In genomic region chrX:38099688-38100087, GRCh38 we compare ENCODE assay signal across 38 cellular contexts.
"Had no signal": no experiment of that assay in that cellular context is flagged by ENCODE, and none has a peak within 500 bp of the region (broad histone marks: within the 10 kb centered on the region; RNA-seq: fewer than 3 reads in every experiment).

No MANE protein-coding gene starts in this region.

- H3K27ac ChIP-seq: adrenal gland, ascending aorta, body of pancreas, brain microvascular endothelial cell, breast epithelium, cardiac muscle cell had no signal

- H3K36me3 Mint-ChIP-seq: activated naive CD4-positive, alpha-beta T cell treated with anti-CD3 and anti-CD28 coated beads, Interleukin-2, amount 10 ng/mL, durations not matched to agents 7 days and 5 days; activated naive CD4-positive, alpha-beta T cell treated with anti-CD3 and anti-CD28 coated beads, Interleukin-2, amount 50 U/mL, for 24 hours; activated naive CD4-positive, alpha-beta T cell treated with anti-CD3 and anti-CD28 coated beads, Interleukin-2, amount 50 U/mL, for 72 hours; activated naive CD8-positive, alpha-beta T cell; activated naive CD8-positive, alpha-beta T cell treated with anti-CD3 and anti-CD28 coated beads for 36 hours; activated naive CD8-positive, alpha-beta T cell treated with anti-CD3 and anti-CD28 coated beads, Interleukin-2, amount 10 ng/mL, durations not matched to agents 7 days and 5 days; brain had no signal

- H3K4me3 Mint-ChIP-seq: activated naive CD4-positive, alpha-beta T cell treated with anti-CD3 and anti-CD28 coated beads for 36 hours; activated naive CD4-positive, alpha-beta T cell treated with anti-CD3 and anti-CD28 coated beads, Interleukin-2, amount 10 ng/mL, durations not matched to agents 7 days and 5 days; activated naive CD4-positive, alpha-beta T cell treated with anti-CD3 and anti-CD28 coated beads, Interleukin-2, amount 50 U/mL, for 24 hours; activated naive CD8-positive, alpha-beta T cell; activated naive CD8-positive, alpha-beta T cell treated with anti-CD3 and anti-CD28 coated beads for 36 hours; activated naive CD8-positive, alpha-beta T cell treated with anti-CD3 and anti-CD28 coated beads, Interleukin-2, amount 10 ng/mL, durations not matched to agents 7 days and 5 days; activated naive CD8-positive, alpha-beta T cell treated with anti-CD3 and anti-CD28 coated beads, Interleukin-2, amount 50 U/mL, for 24 hours; activated T-cell treated with anti-CD3 and anti-CD28 coated beads, Interleukin-2, amount 50 U/mL, for 24 hours; activated T-cell treated with anti-CD3 and anti-CD28 coated beads, Interleukin-2, amount 50 U/mL, for 4 hours; activated T-cell treated with anti-CD3 and anti-CD28 coated beads, Interleukin-2, amount 50 U/mL, for 72 hours; activated T-helper 1 cell treated with anti-CD3 and anti-CD28 coated beads, Interleukin-12 subunit alpha, Interleukin-12 subunit beta, Interleukin-2, Interleukin-4 antibody, amounts not matched to agents 30 ng/mL and 10 ng/mL and 1 ng/mL, durations not matched to agents 14 hours and 24 hours and 36 hours; activated T-helper 17 cell treated with anti-CD3 and anti-CD28 coated beads, Interleukin-2, amount 50 U/mL, for 72 hours; brain; central memory CD8-positive, alpha-beta T cell had no signal

- H3K27me3 ChIP-seq: ascending aorta, body of pancreas, brain microvascular endothelial cell, breast epithelium, cardiac muscle cell had no signal

- H3K4me3 ChIP-seq: adrenal gland, ascending aorta, body of pancreas, breast epithelium, cardiac muscle cell had no signal

- H3K27me3 Mint-ChIP-seq: activated naive CD4-positive, alpha-beta T cell treated with anti-CD3 and anti-CD28 coated beads, Interleukin-2, amount 10 ng/mL, durations not matched to agents 7 days and 5 days; activated naive CD4-positive, alpha-beta T cell treated with anti-CD3 and anti-CD28 coated beads, Interleukin-2, amount 50 U/mL, for 24 hours; activated naive CD8-positive, alpha-beta T cell; activated naive CD8-positive, alpha-beta T cell treated with anti-CD3 and anti-CD28 coated beads for 36 hours; activated T-helper 17 cell treated with anti-CD3 and anti-CD28 coated beads, Interleukin-2, amount 50 U/mL, for 72 hours; brain had no signal

- DNase-seq: activated effector memory CD4-positive, alpha-beta T cell treated with anti-CD3 and anti-CD28 coated beads, Interleukin-2, amount 50 U/mL, for 16 hours; activated effector memory CD4-positive, alpha-beta T cell treated with Interleukin-2 at 50 U/mL for 16 hours; activated gamma-delta T cell; activated gamma-delta T cell treated with Interleukin-2 at 50 U/mL for 16 hours; activated naive CD4-positive, alpha-beta T cell; activated naive CD4-positive, alpha-beta T cell treated with anti-CD3 and anti-CD28 coated beads for 36 hours; activated naive CD4-positive, alpha-beta T cell treated with anti-CD3 and anti-CD28 coated beads, Interleukin-2, amount 10 ng/mL, durations not matched to agents 7 days and 5 days; activated naive CD4-positive, alpha-beta T cell treated with anti-CD3 and anti-CD28 coated beads, Interleukin-2, amount 50 U/mL, for 16 hours; activated naive CD4-positive, alpha-beta T cell treated with Interleukin-2 at 50 U/mL for 16 hours; activated naive CD8-positive, alpha-beta T cell treated with anti-CD3 and anti-CD28 coated beads for 36 hours; activated naive CD8-positive, alpha-beta T cell treated with anti-CD3 and anti-CD28 coated beads, Interleukin-2, amount 10 ng/mL, durations not matched to agents 7 days and 5 days; activated naive CD8-positive, alpha-beta T cell treated with anti-CD3 and anti-CD28 coated beads, Interleukin-2, amount 50 U/mL, for 24 hours; activated T-cell treated with anti-CD3 and anti-CD28 coated beads, Interleukin-2, amount 50 U/mL, for 24 hours; activated T-cell treated with anti-CD3 and anti-CD28 coated beads, Interleukin-2, amount 50 U/mL, for 4 hours; activated T-cell treated with anti-CD3 and anti-CD28 coated beads, Interleukin-2, amount 50 U/mL, for 48 hours; activated T-cell treated with anti-CD3 and anti-CD28 coated beads, Interleukin-2, amount 50 U/mL, for 72 hours; adrenal gland; amniotic stem cell; amygdala; anterior cingulate cortex; aorta; body of pancreas; brain microvascular endothelial cell; caudate nucleus; central memory CD4-positive, alpha-beta T cell; cerebellar nuclear complex had no signal

- FAIRE-seq: bronchial epithelial cell had no signal

- H3K36me3 ChIP-seq: adrenal gland, ascending aorta, brain microvascular endothelial cell, breast epithelium, cardiac muscle cell had no signal

- H3K4me1 ChIP-seq: adrenal gland, ascending aorta, body of pancreas, breast epithelium had no signal

- H3K4me1 Mint-ChIP-seq: activated naive CD4-positive, alpha-beta T cell treated with anti-CD3 and anti-CD28 coated beads, Interleukin-2, amount 10 ng/mL, durations not matched to agents 7 days and 5 days; activated naive CD4-positive, alpha-beta T cell treated with anti-CD3 and anti-CD28 coated beads, Interleukin-2, amount 50 U/mL, for 24 hours; brain; central memory CD8-positive, alpha-beta T cell had no signal

- H3K9me3 Mint-ChIP-seq: activated naive CD4-positive, alpha-beta T cell treated with anti-CD3 and anti-CD28 coated beads, Interleukin-2, amount 10 ng/mL, durations not matched to agents 7 days and 5 days; activated naive CD4-positive, alpha-beta T cell treated with anti-CD3 and anti-CD28 coated beads, Interleukin-2, amount 50 U/mL, for 24 hours; activated naive CD4-positive, alpha-beta T cell treated with anti-CD3 and anti-CD28 coated beads, Interleukin-2, amount 50 U/mL, for 72 hours; activated naive CD8-positive, alpha-beta T cell treated with anti-CD3 and anti-CD28 coated beads, Interleukin-2, amount 10 ng/mL, durations not matched to agents 7 days and 5 days; activated naive CD8-positive, alpha-beta T cell treated with anti-CD3 and anti-CD28 coated beads, Interleukin-2, amount 50 U/mL, for 24 hours; activated T-cell treated with anti-CD3 and anti-CD28 coated beads, Interleukin-2, amount 50 U/mL, for 72 hours; activated T-helper 17 cell treated with anti-CD3 and anti-CD28 coated beads, Interleukin-2, amount 50 U/mL, for 72 hours; activated T-helper 2 cell treated with anti-CD3 and anti-CD28 coated beads, Interferon-gamma antibody, Interleukin-2, Interleukin-4, amounts not matched to agents 10 μg/mL and 5 μg/mL and 100 μg/mL, durations not matched to agents 14 hours and 24 hours and 36 hours; central memory CD8-positive, alpha-beta T cell had no signal

- H3K27ac Mint-ChIP-seq: activated naive CD4-positive, alpha-beta T cell treated with anti-CD3 and anti-CD28 coated beads for 36 hours; activated naive CD4-positive, alpha-beta T cell treated with anti-CD3 and anti-CD28 coated beads, Interleukin-2, amount 10 ng/mL, durations not matched to agents 7 days and 5 days; activated naive CD4-positive, alpha-beta T cell treated with anti-CD3 and anti-CD28 coated beads, Interleukin-2, amount 50 U/mL, for 24 hours; activated naive CD4-positive, alpha-beta T cell treated with anti-CD3 and anti-CD28 coated beads, Interleukin-2, amount 50 U/mL, for 72 hours; activated naive CD8-positive, alpha-beta T cell; activated naive CD8-positive, alpha-beta T cell treated with anti-CD3 and anti-CD28 coated beads for 36 hours; activated naive CD8-positive, alpha-beta T cell treated with anti-CD3 and anti-CD28 coated beads, Interleukin-2, amount 10 ng/mL, durations not matched to agents 7 days and 5 days; activated naive CD8-positive, alpha-beta T cell treated with anti-CD3 and anti-CD28 coated beads, Interleukin-2, amount 50 U/mL, for 24 hours; activated T-cell treated with anti-CD3 and anti-CD28 coated beads, Interleukin-2, amount 50 U/mL, for 24 hours; activated T-cell treated with anti-CD3 and anti-CD28 coated beads, Interleukin-2, amount 50 U/mL, for 72 hours; activated T-helper 1 cell treated with anti-CD3 and anti-CD28 coated beads, Interleukin-12 subunit alpha, Interleukin-12 subunit beta, Interleukin-2, Interleukin-4 antibody, amounts not matched to agents 30 ng/mL and 10 ng/mL and 1 ng/mL, durations not matched to agents 14 hours and 24 hours and 36 hours; activated T-helper 17 cell treated with anti-CD3 and anti-CD28 coated beads, Interleukin-2, amount 50 U/mL, for 72 hours; activated T-helper 2 cell treated with anti-CD3 and anti-CD28 coated beads, Interferon-gamma antibody, Interleukin-2, Interleukin-4, amounts not matched to agents 10 μg/mL and 5 μg/mL and 100 μg/mL, durations not matched to agents 14 hours and 24 hours and 36 hours; brain had no signal

- H3K9me3 ChIP-seq: ascending aorta, body of pancreas had no signal

- ATAC-seq: activated naive CD4-positive, alpha-beta T cell treated with anti-CD3 and anti-CD28 coated beads, Interleukin-2, amount 50 U/mL, for 72 hours; activated naive CD8-positive, alpha-beta T cell treated with anti-CD3 and anti-CD28 coated beads, Interleukin-2, amount 50 U/mL, for 24 hours; activated T-cell treated with anti-CD3 and anti-CD28 coated beads, Interleukin-2, amount 50 U/mL, for 4 hours; activated T-cell treated with anti-CD3 and anti-CD28 coated beads, Interleukin-2, amount 50 U/mL, for 72 hours; activated T-helper 17 cell treated with anti-CD3 and anti-CD28 coated beads, Interleukin-2, amount 50 U/mL, for 72 hours; body of pancreas had no signal
